In the genomic region with DNA sequence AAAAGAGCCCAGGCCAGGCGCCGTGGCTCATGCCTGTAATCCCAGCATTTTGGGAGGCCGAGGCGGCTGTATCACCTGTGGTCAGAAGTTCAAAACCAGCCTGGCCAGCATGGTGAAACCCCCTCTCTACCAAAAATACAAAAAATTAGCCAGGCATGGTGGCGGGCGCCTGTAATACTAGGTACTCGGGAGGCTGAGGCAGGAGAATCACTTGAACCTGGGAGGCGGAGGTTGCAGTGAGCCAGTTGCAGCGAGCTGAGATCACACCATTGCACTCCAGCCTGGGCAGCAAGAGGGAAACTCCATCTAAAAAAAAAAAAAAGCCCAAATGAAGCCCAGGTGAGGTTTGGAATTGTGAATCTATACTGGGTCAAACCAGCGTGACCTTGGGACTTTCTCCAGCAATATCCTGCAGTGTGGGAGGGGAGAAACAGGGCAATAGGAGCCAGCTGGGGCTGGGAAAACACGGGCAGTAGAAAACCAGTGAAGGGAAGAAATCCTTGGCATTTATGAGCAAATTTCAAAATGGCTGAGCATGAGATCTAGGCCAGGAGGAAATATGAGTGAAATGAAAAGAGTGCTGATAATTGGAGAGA, we compare ENCODE assay signal across 1 cellular context.
TF ChIP-seq lines count a peak whose summit lies in the region.

No MANE protein-coding gene starts in this region.

TF ChIP-seq in HepG2, 621 proteins besides CTCF, POLR2A, EP300 and RAD21 (continued from another document and continues in another):
- TF ChIP-seq, protein P1, sequence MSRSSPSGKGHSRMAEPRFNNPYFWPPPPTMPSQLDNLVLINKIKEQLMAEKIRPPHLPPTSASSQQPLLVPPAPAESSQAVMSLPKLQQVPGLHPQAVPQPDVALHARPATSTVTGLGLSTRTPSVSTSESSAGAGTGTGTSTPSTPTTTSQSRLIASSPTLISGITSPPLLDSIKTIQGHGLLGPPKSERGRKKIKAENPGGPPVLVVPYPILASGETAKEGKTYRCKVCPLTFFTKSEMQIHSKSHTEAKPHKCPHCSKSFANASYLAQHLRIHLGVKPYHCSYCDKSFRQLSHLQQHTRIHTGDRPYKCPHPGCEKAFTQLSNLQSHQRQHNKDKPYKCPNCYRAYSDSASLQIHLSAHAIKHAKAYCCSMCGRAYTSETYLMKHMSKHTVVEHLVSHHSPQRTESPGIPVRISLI (CRISPR knock-in tag; IDR thresholded peaks at IDR 0.05; ENCODE audit: borderline replicate concordance): peak; percentile 72; the same call in 1 of the 2 replicates
- no peak for TF ChIP-seq SMAD1 (CRISPR knock-in tag; IDR thresholded peaks at IDR 0.05; ENCODE audit: borderline replicate concordance, low read depth)
- TF ChIP-seq, protein P2, sequence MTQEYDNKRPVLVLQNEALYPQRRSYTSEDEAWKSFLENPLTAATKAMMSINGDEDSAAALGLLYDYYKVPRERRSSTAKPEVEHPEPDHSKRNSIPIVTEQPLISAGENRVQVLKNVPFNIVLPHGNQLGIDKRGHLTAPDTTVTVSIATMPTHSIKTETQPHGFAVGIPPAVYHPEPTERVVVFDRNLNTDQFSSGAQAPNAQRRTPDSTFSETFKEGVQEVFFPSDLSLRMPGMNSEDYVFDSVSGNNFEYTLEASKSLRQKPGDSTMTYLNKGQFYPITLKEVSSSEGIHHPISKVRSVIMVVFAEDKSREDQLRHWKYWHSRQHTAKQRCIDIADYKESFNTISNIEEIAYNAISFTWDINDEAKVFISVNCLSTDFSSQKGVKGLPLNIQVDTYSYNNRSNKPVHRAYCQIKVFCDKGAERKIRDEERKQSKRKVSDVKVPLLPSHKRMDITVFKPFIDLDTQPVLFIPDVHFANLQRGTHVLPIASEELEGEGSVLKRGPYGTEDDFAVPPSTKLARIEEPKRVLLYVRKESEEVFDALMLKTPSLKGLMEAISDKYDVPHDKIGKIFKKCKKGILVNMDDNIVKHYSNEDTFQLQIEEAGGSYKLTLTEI (CRISPR knock-in tag; conservative IDR thresholded peaks at IDR 0.05): no peak
- TF ChIP-seq KLF16 (CRISPR knock-in tag; IDR thresholded peaks at IDR 0.05): 0 out of 4 replicates have a peak, but pooled peaks of 1 of the 2 experiments have one; percentile 33
- TF ChIP-seq ADNP (CRISPR knock-in tag; IDR thresholded peaks at IDR 0.05): no peak
- peak; percentile 64 for TF ChIP-seq ZEB1 (IDR thresholded peaks at IDR 0.05; ENCODE audit: insufficient replicate concordance, low read depth)
- no peak for TF ChIP-seq FOXP1 (IDR thresholded peaks at IDR 0.05)
- peak; percentile 33; the same call in 1 of the 2 replicates for TF ChIP-seq FOXP1 (CRISPR knock-in tag; IDR thresholded peaks at IDR 0.05)
- TF ChIP-seq ZNF850 (CRISPR knock-in tag; conservative IDR thresholded peaks at IDR 0.05): no peak
- 0 out of 2 replicates have a peak, but pooled peaks have one; percentile 44 for TF ChIP-seq MIXL1 (CRISPR knock-in tag; IDR thresholded peaks at IDR 0.05)
- TF ChIP-seq ZBTB3 (CRISPR knock-in tag; IDR thresholded peaks at IDR 0.05; ENCODE audit: borderline replicate concordance, low read depth): peak; percentile 29; the same call in 1 of the 2 replicates
- TF ChIP-seq ESRRA (CRISPR knock-in tag; IDR thresholded peaks at IDR 0.05; ENCODE audit: low read depth): peak; percentile 73; the same call in 1 of the 2 replicates
- peak; percentile 37; the same call in 1 of the 2 replicates for TF ChIP-seq CHD4 (IDR thresholded peaks at IDR 0.05; ENCODE audit: borderline replicate concordance, low read length)
- TF ChIP-seq HMG20A (CRISPR knock-in tag; IDR thresholded peaks at IDR 0.05; ENCODE audit: borderline replicate concordance): peak; percentile 54; the same call in 1 of the 2 replicates
- no peak for TF ChIP-seq NAIF1 (CRISPR knock-in tag; IDR thresholded peaks at IDR 0.05; ENCODE audit: borderline replicate concordance)
- TF ChIP-seq ZFP36L1 (CRISPR knock-in tag; IDR thresholded peaks at IDR 0.05): no peak
- peak; percentile 73 for TF ChIP-seq ZMYM3 (CRISPR knock-in tag; IDR thresholded peaks at IDR 0.05)
- peak; percentile 55; the same call in 1 of the 2 replicates for TF ChIP-seq HNF4G (IDR thresholded peaks at IDR 0.05; ENCODE audit: borderline replicate concordance, low read depth, low read length)
- TF ChIP-seq HNF4G (CRISPR knock-in tag; IDR thresholded peaks at IDR 0.05; ENCODE audit: borderline replicate concordance, low read depth): no peak
- TF ChIP-seq ZNF460 (CRISPR knock-in tag; IDR thresholded peaks at IDR 0.05; ENCODE audit: borderline replicate concordance): peak; percentile 75; the same call in 1 of the 2 replicates
- TF ChIP-seq, protein P3, sequence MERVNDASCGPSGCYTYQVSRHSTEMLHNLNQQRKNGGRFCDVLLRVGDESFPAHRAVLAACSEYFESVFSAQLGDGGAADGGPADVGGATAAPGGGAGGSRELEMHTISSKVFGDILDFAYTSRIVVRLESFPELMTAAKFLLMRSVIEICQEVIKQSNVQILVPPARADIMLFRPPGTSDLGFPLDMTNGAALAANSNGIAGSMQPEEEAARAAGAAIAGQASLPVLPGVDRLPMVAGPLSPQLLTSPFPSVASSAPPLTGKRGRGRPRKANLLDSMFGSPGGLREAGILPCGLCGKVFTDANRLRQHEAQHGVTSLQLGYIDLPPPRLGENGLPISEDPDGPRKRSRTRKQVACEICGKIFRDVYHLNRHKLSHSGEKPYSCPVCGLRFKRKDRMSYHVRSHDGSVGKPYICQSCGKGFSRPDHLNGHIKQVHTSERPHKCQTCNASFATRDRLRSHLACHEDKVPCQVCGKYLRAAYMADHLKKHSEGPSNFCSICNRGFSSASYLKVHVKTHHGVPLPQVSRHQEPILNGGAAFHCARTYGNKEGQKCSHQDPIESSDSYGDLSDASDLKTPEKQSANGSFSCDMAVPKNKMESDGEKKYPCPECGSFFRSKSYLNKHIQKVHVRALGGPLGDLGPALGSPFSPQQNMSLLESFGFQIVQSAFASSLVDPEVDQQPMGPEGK (CRISPR knock-in tag; IDR thresholded peaks at IDR 0.05): peak; percentile 44; the same call in 1 of the 2 replicates
- TF ChIP-seq KDM4B (CRISPR knock-in tag; IDR thresholded peaks at IDR 0.05): no peak
- TF ChIP-seq, protein P4, sequence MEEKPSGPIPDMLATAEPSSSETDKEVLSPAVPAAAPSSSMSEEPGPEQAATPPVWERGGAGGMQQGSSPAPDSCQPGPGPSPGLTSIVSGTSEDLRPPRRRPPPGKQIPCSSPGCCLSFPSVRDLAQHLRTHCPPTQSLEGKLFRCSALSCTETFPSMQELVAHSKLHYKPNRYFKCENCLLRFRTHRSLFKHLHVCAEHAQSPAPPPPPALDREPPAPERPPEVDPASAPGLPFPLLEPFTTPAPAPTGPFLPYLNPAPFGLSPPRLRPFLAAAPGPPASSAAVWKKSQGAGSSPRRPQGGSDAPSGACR (CRISPR knock-in tag; IDR thresholded peaks at IDR 0.05): no peak
- TF ChIP-seq FOXJ3 (CRISPR knock-in tag; IDR thresholded peaks at IDR 0.05; ENCODE audit: borderline replicate concordance): 0 out of 2 replicates have a peak, but pooled peaks have one; percentile 24
- TF ChIP-seq, protein P5, sequence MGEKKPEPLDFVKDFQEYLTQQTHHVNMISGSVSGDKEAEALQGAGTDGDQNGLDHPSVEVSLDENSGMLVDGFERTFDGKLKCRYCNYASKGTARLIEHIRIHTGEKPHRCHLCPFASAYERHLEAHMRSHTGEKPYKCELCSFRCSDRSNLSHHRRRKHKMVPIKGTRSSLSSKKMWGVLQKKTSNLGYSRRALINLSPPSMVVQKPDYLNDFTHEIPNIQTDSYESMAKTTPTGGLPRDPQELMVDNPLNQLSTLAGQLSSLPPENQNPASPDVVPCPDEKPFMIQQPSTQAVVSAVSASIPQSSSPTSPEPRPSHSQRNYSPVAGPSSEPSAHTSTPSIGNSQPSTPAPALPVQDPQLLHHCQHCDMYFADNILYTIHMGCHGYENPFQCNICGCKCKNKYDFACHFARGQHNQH (CRISPR knock-in tag; IDR thresholded peaks at IDR 0.05): 0 out of 2 replicates have a peak, but pooled peaks have one; percentile 22
- peak; percentile 40 for TF ChIP-seq HNF4A (CRISPR knock-in tag; IDR thresholded peaks at IDR 0.05)
- TF ChIP-seq NCOA2 (CRISPR knock-in tag; IDR thresholded peaks at IDR 0.05): no peak
- no peak for TF ChIP-seq PRMT3 (CRISPR knock-in tag; IDR thresholded peaks at IDR 0.05; ENCODE audit: borderline replicate concordance, low read depth)
- TF ChIP-seq, protein P6, sequence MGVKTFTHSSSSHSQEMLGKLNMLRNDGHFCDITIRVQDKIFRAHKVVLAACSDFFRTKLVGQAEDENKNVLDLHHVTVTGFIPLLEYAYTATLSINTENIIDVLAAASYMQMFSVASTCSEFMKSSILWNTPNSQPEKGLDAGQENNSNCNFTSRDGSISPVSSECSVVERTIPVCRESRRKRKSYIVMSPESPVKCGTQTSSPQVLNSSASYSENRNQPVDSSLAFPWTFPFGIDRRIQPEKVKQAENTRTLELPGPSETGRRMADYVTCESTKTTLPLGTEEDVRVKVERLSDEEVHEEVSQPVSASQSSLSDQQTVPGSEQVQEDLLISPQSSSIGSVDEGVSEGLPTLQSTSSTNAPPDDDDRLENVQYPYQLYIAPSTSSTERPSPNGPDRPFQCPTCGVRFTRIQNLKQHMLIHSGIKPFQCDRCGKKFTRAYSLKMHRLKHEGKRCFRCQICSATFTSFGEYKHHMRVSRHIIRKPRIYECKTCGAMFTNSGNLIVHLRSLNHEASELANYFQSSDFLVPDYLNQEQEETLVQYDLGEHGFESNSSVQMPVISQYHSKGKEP (CRISPR knock-in tag; IDR thresholded peaks at IDR 0.05): no peak
- TF ChIP-seq GATAD2A (CRISPR knock-in tag; IDR thresholded peaks at IDR 0.05): peak; percentile 68
- TF ChIP-seq ZBTB42 (CRISPR knock-in tag; IDR thresholded peaks at IDR 0.05): no peak
- TF ChIP-seq ZNF263 (CRISPR knock-in tag; IDR thresholded peaks at IDR 0.05): no peak
- TF ChIP-seq, protein P7, sequence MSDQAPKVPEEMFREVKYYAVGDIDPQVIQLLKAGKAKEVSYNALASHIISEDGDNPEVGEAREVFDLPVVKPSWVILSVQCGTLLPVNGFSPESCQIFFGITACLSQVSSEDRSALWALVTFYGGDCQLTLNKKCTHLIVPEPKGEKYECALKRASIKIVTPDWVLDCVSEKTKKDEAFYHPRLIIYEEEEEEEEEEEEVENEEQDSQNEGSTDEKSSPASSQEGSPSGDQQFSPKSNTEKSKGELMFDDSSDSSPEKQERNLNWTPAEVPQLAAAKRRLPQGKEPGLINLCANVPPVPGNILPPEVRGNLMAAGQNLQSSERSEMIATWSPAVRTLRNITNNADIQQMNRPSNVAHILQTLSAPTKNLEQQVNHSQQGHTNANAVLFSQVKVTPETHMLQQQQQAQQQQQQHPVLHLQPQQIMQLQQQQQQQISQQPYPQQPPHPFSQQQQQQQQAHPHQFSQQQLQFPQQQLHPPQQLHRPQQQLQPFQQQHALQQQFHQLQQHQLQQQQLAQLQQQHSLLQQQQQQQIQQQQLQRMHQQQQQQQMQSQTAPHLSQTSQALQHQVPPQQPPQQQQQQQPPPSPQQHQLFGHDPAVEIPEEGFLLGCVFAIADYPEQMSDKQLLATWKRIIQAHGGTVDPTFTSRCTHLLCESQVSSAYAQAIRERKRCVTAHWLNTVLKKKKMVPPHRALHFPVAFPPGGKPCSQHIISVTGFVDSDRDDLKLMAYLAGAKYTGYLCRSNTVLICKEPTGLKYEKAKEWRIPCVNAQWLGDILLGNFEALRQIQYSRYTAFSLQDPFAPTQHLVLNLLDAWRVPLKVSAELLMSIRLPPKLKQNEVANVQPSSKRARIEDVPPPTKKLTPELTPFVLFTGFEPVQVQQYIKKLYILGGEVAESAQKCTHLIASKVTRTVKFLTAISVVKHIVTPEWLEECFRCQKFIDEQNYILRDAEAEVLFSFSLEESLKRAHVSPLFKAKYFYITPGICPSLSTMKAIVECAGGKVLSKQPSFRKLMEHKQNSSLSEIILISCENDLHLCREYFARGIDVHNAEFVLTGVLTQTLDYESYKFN (CRISPR knock-in tag; conservative IDR thresholded peaks at IDR 0.05): peak; percentile 75
- TF ChIP-seq ZSCAN29 (CRISPR knock-in tag; conservative IDR thresholded peaks at IDR 0.05): 0 out of 2 replicates have a peak, but pooled peaks have one; percentile 21
- TF ChIP-seq, protein P8, sequence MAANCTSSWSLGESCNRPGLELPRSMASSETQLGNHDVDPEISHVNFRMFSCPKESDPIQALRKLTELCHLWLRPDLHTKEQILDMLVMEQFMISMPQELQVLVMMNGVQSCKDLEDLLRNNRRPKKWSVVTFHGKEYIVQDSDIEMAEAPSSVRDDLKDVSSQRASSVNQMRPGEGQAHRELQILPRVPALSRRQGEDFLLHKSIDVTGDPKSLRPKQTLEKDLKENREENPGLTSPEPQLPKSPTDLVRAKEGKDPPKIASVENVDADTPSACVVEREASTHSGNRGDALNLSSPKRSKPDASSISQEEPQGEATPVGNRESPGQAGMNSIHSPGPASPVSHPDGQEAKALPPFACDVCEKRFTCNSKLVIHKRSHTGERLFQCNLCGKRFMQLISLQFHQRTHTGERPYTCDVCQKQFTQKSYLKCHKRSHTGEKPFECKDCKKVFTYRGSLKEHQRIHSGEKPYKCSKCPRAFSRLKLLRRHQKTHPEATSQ (CRISPR knock-in tag; IDR thresholded peaks at IDR 0.05; ENCODE audit: borderline replicate concordance): no peak
- TF ChIP-seq, protein P9, sequence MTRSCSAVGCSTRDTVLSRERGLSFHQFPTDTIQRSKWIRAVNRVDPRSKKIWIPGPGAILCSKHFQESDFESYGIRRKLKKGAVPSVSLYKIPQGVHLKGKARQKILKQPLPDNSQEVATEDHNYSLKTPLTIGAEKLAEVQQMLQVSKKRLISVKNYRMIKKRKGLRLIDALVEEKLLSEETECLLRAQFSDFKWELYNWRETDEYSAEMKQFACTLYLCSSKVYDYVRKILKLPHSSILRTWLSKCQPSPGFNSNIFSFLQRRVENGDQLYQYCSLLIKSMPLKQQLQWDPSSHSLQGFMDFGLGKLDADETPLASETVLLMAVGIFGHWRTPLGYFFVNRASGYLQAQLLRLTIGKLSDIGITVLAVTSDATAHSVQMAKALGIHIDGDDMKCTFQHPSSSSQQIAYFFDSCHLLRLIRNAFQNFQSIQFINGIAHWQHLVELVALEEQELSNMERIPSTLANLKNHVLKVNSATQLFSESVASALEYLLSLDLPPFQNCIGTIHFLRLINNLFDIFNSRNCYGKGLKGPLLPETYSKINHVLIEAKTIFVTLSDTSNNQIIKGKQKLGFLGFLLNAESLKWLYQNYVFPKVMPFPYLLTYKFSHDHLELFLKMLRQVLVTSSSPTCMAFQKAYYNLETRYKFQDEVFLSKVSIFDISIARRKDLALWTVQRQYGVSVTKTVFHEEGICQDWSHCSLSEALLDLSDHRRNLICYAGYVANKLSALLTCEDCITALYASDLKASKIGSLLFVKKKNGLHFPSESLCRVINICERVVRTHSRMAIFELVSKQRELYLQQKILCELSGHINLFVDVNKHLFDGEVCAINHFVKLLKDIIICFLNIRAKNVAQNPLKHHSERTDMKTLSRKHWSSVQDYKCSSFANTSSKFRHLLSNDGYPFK (CRISPR knock-in tag; IDR thresholded peaks at IDR 0.05; ENCODE audit: borderline replicate concordance): no peak
- TF ChIP-seq, protein P10, sequence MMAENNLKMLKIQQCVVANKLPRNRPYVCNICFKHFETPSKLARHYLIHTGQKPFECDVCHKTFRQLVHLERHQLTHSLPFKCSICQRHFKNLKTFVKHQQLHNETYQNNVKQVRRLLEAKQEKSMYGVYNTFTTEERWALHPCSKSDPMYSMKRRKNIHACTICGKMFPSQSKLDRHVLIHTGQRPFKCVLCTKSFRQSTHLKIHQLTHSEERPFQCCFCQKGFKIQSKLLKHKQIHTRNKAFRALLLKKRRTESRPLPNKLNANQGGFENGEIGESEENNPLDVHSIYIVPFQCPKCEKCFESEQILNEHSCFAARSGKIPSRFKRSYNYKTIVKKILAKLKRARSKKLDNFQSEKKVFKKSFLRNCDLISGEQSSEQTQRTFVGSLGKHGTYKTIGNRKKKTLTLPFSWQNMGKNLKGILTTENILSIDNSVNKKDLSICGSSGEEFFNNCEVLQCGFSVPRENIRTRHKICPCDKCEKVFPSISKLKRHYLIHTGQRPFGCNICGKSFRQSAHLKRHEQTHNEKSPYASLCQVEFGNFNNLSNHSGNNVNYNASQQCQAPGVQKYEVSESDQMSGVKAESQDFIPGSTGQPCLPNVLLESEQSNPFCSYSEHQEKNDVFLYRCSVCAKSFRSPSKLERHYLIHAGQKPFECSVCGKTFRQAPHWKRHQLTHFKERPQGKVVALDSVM (CRISPR knock-in tag; IDR thresholded peaks at IDR 0.05): peak; percentile 72
